In genomic region chr3:51670711-51671089, GRCh38 we compare ENCODE assay signal across 8 cellular contexts. TPM values are rescaled to one million over a fixed set of nuclear protein-coding genes. Genes with fewer than 3 reads are reported as not detected.
DNase-seq lines count a peak whose midpoint lies in the region; ATAC-seq and TF ChIP-seq lines count a peak whose summit lies in the region.

No MANE protein-coding gene starts in this region.

- H3K4me1 ChIP-seq in DOHH2 (ENCODE audit: control insufficient read depth, low read length) (peaks cover 44% of the 10 kb centered on the region), HEK293 (ENCODE audit: control insufficient read depth, insufficient read depth, low read length) (no peaks in the 10 kb centered on the region), thymus (ENCODE audit: control insufficient read depth, insufficient read depth, low read length) (peaks cover 6% of the 10 kb centered on the region)

- H3F3A ChIP-seq in DOHH2 (ENCODE audit: control insufficient read depth, insufficient read depth) = no peaks in the 10 kb centered on the region; the same call in 1 of the 2 replicates

- H3K9me2 ChIP-seq in DOHH2 (replicated peaks; ENCODE audit: control insufficient read depth, low read length) = no peaks in the 10 kb centered on the region

- TF ChIP-seq CTCF in DOHH2 (IDR thresholded peaks at IDR 0.05; ENCODE audit: low read depth, low read length, poor library complexity, severe bottlenecking) (no peak), HEK293 (tag by site-specific recombination; IDR thresholded peaks at IDR 0.05) (no peak), WERI-Rb-1 (IDR thresholded peaks at IDR 0.05; ENCODE audit: low read depth, low read length) (no peak)

- H3K9me3 ChIP-seq in DOHH2 (ENCODE audit: control insufficient read depth, insufficient read depth, low read length) = no peaks in the 10 kb centered on the region
- no peaks in the 10 kb centered on the region for H3K9me3 ChIP-seq in HEK293 (ENCODE audit: control insufficient read depth, insufficient read depth, low read depth, low read length)
- H3K9me3 ChIP-seq in WERI-Rb-1 (ENCODE audit: severe bottlenecking) = no peaks in the 10 kb centered on the region
- H3K9me3 ChIP-seq in iPS-18c (ENCODE audit: control insufficient read depth, insufficient read depth, low read length) = no peaks in the 10 kb centered on the region
- H3K9me3 ChIP-seq in thymus (ENCODE audit: control insufficient read depth) = no peaks in the 10 kb centered on the region

- CTCF ChIA-PET in HEK293 (lab: Yijun Ruan, JAX) = interaction anchor here (1.0 to 4.2 kb wide), 7 partner anchors 9 to 262 kb away, joined by 3 to 61 read pairs (median 6); partner anchors contain the start of gene DCAF1

- H3K36me3 ChIP-seq in DOHH2 (ENCODE audit: control insufficient read depth, low read length) = peaks cover 29% of the 10 kb centered on the region
- H3K36me3 ChIP-seq in HEK293 (ENCODE audit: control insufficient read depth in 2 of 2, insufficient read depth in 1 of 2, low read length in 2 of 2) = peaks cover 0 to 20% of the 10 kb centered on the region in 2 experiments; a peak in 1 of 3 replicates
- H3K36me3 ChIP-seq in WERI-Rb-1 = peaks cover 10% of the 10 kb centered on the region
- peaks cover 1% of the 10 kb centered on the region for H3K36me3 ChIP-seq in thymus (ENCODE audit: control insufficient read depth, insufficient read depth)

- H3K27me3 ChIP-seq in DOHH2 (ENCODE audit: control insufficient read depth, low read length) = no peaks in the 10 kb centered on the region
- no peaks in the 10 kb centered on the region for H3K27me3 ChIP-seq in WERI-Rb-1 (ENCODE audit: insufficient read depth, low read depth, severe bottlenecking)
- H3K27me3 ChIP-seq in thymus (ENCODE audit: control insufficient read depth, insufficient read depth) = no peaks in the 10 kb centered on the region

- H4K20me1 ChIP-seq in DOHH2 (ENCODE audit: control insufficient read depth, insufficient read depth, low read depth, low read length) = no peaks in the 10 kb centered on the region; the same call in 1 of the 2 replicates

- no peak for ATAC-seq in HG03378 (IDR thresholded peaks at IDR 0.05; ENCODE audit: unreplicated experiment)

- H3K4me2 ChIP-seq in DOHH2 (ENCODE audit: low read length) = peak overlapping the region; percentile 82

- peaks cover 43% of the 10 kb centered on the region for H3K79me2 ChIP-seq in DOHH2 (ENCODE audit: control insufficient read depth, low read length)

- H3K27ac ChIP-seq in DOHH2 (ENCODE audit: low read depth, low read length) (peak overlapping the region; percentile 86; the same call in 1 of the 2 replicates), HEK293 (ENCODE audit: extremely low read depth, low read depth, low read length) (no peak overlapping the region), WERI-Rb-1 (peak overlapping the region; percentile 47; the same call in 1 of the 2 replicates), thymus (ENCODE audit: low read depth) (peak overlapping the region; percentile 78)

- 9% methylated on average over 14 of the region's 14 CpGs for WGBS in thymus

- DNase-seq in WERI-Rb-1 = no peak
- DNase-seq in NCI-H510A treated with DMSO at 0.1 percent for 48 hours (lab: John Stamatoyannopoulos, UW) = no peak
- no peak for DNase-seq in activated CD8-positive, alpha-beta memory T cell treated with anti-CD3 and anti-CD28 coated beads, Interleukin-2, amount 50 U/mL, for 48 hours

- POLR2A ChIA-PET in HEK293 (lab: Yijun Ruan, JAX) = interaction anchor here (1.2 to 2.5 kb wide), 2 partner anchors 34 to 171 kb away, joined by 3 to 16 read pairs; partner anchors contain the start of gene DCAF1

- H3K4me3 ChIP-seq in DOHH2 (ENCODE audit: low read length) = peak overlapping the region; percentile 98
- peak overlapping the region; percentile 80 for H3K4me3 ChIP-seq in HEK293 (ENCODE audit: low read depth, low read length)
- H3K4me3 ChIP-seq in WERI-Rb-1 (ENCODE audit: low read depth, low read length) = peak overlapping the region; percentile 97
- H3K4me3 ChIP-seq in iPS-18c (ENCODE audit: insufficient read depth, low read depth, low read length) = peak overlapping the region; percentile 79
- peak overlapping the region; percentile 75 for H3K4me3 ChIP-seq in thymus (ENCODE audit: low read length)

TF ChIP-seq in HEK293, 187 proteins besides CTCF, POLR2A, EP300 and RAD21:
- TF ChIP-seq ZNF341 (tag by site-specific recombination; IDR thresholded peaks at IDR 0.05; ENCODE audit: low read depth) = peak; percentile 94
- no peak for TF ChIP-seq ZNF184 (tag by site-specific recombination; IDR thresholded peaks at IDR 0.05)
- TF ChIP-seq ZNF560 (tag by site-specific recombination; IDR thresholded peaks at IDR 0.05; ENCODE audit: borderline replicate concordance) = no peak
- TF ChIP-seq ZBTB20 (tag by site-specific recombination; IDR thresholded peaks at IDR 0.05) = peak; percentile 85; the same call in 1 of the 2 replicates
- TF ChIP-seq FEZF1 (tag by site-specific recombination; IDR thresholded peaks at IDR 0.05) = no peak
- peak; percentile 47; the same call in 1 of the 2 replicates for TF ChIP-seq ZNF398 (tag by site-specific recombination; IDR thresholded peaks at IDR 0.05)
- peak; percentile 38; the same call in 1 of the 2 replicates for TF ChIP-seq ZBTB48 (tag by site-specific recombination; IDR thresholded peaks at IDR 0.05)
- 0 out of 2 replicates have a peak, but pooled peaks have one; percentile 16 for TF ChIP-seq SP7 (tag by site-specific recombination; IDR thresholded peaks at IDR 0.05)

RNA-seq across cellular contexts. Expression of gene TEX264, which starts 0.4 kb away (rescaled TPM):
- polyA plus RNA-seq in thymus = 61.1 TPM

RNA-seq across cellular contexts. Expression of gene GRM2, which starts 36.2 kb away (rescaled TPM):
- 0.91 TPM for polyA plus RNA-seq in thymus
